21 cellular contexts compared by ENCODE assay signal in the genomic region with DNA sequence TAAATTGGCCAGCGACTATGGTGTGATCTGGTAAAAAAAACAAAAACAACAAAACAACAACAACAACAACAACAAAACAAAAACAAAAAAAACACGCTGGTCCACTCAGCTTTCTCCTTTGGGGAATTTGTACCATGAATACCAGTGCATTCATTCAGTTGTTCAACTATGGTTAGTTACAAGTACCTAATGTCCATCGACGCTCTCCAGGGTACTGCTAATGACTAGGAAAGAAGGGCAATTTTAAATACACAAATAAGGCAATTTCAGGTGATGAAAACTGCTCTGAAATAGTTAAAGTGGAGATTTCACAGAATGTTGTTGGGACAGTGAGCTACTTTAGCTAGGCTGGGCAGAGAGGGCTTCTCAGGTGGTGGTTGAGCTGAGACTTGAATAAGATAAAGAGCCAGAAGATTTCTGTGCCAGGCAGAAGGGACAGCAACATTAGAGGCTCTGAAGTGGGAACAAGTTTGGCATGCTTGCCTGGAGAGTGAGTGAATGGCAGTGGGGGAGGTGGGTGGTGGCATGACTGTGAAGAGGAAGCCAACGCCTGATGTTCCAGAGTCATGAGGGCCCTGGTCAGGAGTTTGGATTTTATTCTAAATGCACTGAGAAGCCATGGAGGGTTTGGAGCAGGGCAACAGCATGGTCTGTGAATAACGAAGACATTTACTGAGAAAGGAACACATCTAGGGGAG. TPM values are rescaled to one million over a fixed set of nuclear protein-coding genes. Genes with fewer than 3 reads are reported as not detected.
DNase-seq lines count a peak whose midpoint lies in the region; ATAC-seq and TF ChIP-seq lines count a peak whose summit lies in the region.
"Had no signal": no experiment of that assay in that cellular context is flagged by ENCODE, and none has a peak within 500 bp of the region (broad histone marks: within the 10 kb centered on the region; RNA-seq: fewer than 3 reads in every experiment).

No MANE protein-coding gene starts in this region.

- no peaks in the 10 kb centered on the region for H3K9me2 ChIP-seq in SK-N-SH

- CTCF ChIA-PET in SK-N-SH (lab: Yijun Ruan, JAX), result interaction anchor here (1.3 kb wide), 1 partner anchor 12 kb away, joined by 8 read pairs; no protein-coding TSS in a partner anchor
- CTCF ChIA-PET in HEK293 (lab: Yijun Ruan, JAX), result no interaction called here

- H4K20me1 ChIP-seq in SK-N-SH (ENCODE audit: insufficient read depth), result no peaks in the 10 kb centered on the region

- POLR2A ChIA-PET in SK-N-SH (lab: Yijun Ruan, JAX), result no interaction called here
- POLR2A ChIA-PET in HEK293 (lab: Yijun Ruan, JAX), result no interaction called here

- H3K27ac ChIP-seq in SK-N-SH (ENCODE audit: low read depth in 2 of 2, low read length in 1 of 2) (no peak overlapping the region), HEK293 (ENCODE audit: extremely low read depth, low read depth, low read length) (no peak overlapping the region)
- H3K27ac ChIP-seq: 22Rv1, SJCRH30 had no signal

- no peak for TF ChIP-seq CTCF in SK-N-SH (IDR thresholded peaks at IDR 0.05)
- no peak for TF ChIP-seq CTCF in HEK293 (tag by site-specific recombination; IDR thresholded peaks at IDR 0.05)
- TF ChIP-seq CTCF in choroid plexus epithelial cell (conservative IDR thresholded peaks at IDR 0.05; ENCODE audit: low read depth, low read length), result no peak

- H3K4me1 ChIP-seq in SK-N-SH (ENCODE audit: control insufficient read depth in 1 of 2, insufficient read depth in 2 of 2, low read depth in 1 of 2, low read length in 1 of 2), result peaks cover 0 to 3% of the 10 kb centered on the region in 2 experiments; a peak in 1 of 4 replicates
- no peaks in the 10 kb centered on the region for H3K4me1 ChIP-seq in HEK293 (ENCODE audit: control insufficient read depth, insufficient read depth, low read length)
- H3K4me1 ChIP-seq: Caco-2, SJCRH30 had no signal

- no peaks in the 10 kb centered on the region for H3K27me3 ChIP-seq in SK-N-SH (ENCODE audit: insufficient read depth)
- H3K27me3 ChIP-seq: SJCRH30 had no signal

- DNase-seq in SK-N-SH, result no peak
- DNase-seq in choroid plexus epithelial cell (ENCODE audit: low read depth), result peak; percentile 28
- peak; percentile 24 for DNase-seq in myocyte (ENCODE audit: low read depth)
- no peak for DNase-seq in mesenteric fat pad (ENCODE audit: low spot score)
- DNase-seq in AML-193 (lab: John Stamatoyannopoulos, UW), result no peak
- DNase-seq: Caco-2; CD4-positive, alpha-beta T cell; EL; HFFc6; KG1; MV-4-11; NCI-H1694 treated with DMSO at 0.1 percent for 48 hours; NCI-H2107; NCI-H510A treated with DMSO at 0.1 percent for 48 hours; NCI-H774; RPMI8226; SJCRH30 had no signal

- H3K36me3 ChIP-seq in SK-N-SH (replicated peaks in 1 of 2; ENCODE audit: control insufficient read depth in 1 of 2, insufficient read depth in 2 of 2, low read length in 1 of 2), result no peaks in the 10 kb centered on the region
- H3K36me3 ChIP-seq in HEK293 (ENCODE audit: control insufficient read depth in 2 of 2, insufficient read depth in 1 of 2, low read length in 2 of 2), result no peaks in the 10 kb centered on the region
- H3K36me3 ChIP-seq: SJCRH30 had no signal

- no peaks in the 10 kb centered on the region for H3K79me2 ChIP-seq in SK-N-SH (ENCODE audit: insufficient read depth)

- TF ChIP-seq EP300 in SK-N-SH (IDR thresholded peaks at IDR 0.05; ENCODE audit: borderline replicate concordance in 1 of 2, low read depth in 1 of 2, low read length in 1 of 2), result no peak

- H3K9me3 ChIP-seq in SK-N-SH, result no peaks in the 10 kb centered on the region
- no peaks in the 10 kb centered on the region for H3K9me3 ChIP-seq in HEK293 (ENCODE audit: control insufficient read depth, insufficient read depth, low read depth, low read length)
- H3K9me3 ChIP-seq: Caco-2, SJCRH30 had no signal

- H3K4me3 ChIP-seq in SK-N-SH (ENCODE audit: low read depth in 2 of 2, low read length in 1 of 2), result no peak overlapping the region
- no peak overlapping the region for H3K4me3 ChIP-seq in HEK293 (ENCODE audit: low read depth, low read length)
- no peak overlapping the region for H3K4me3 ChIP-seq in choroid plexus epithelial cell (ENCODE audit: low read depth, low read length)
- H3K4me3 ChIP-seq: SJCRH30 had no signal

- no peak overlapping the region for H3K9ac ChIP-seq in SK-N-SH

- H2AFZ ChIP-seq in SK-N-SH (ENCODE audit: low read depth), result no peak overlapping the region

- no peak for ATAC-seq in SK-N-SH treated with all-trans-retinoic acid at 6 μM for 48 hours
- no peak for ATAC-seq in GM21528 (IDR thresholded peaks at IDR 0.05; ENCODE audit: low FRiP score, unreplicated experiment)

- TF ChIP-seq RAD21 in SK-N-SH (IDR thresholded peaks at IDR 0.05; ENCODE audit: low read length), result no peak

- H3F3A ChIP-seq in SK-N-SH (replicated peaks; ENCODE audit: insufficient read depth), result peaks cover 8% of the 10 kb centered on the region

- WGBS in SK-N-SH (ENCODE audit: low lambda C conversion rate), result 83% methylated on average over 6 of the region's 6 CpGs

- H3K4me2 ChIP-seq in SK-N-SH, result no peak overlapping the region

TF ChIP-seq in SK-N-SH treated with all-trans-retinoic acid at 6 μM for 48 hours, 23 proteins besides CTCF, POLR2A, EP300 and RAD21:
- TF ChIP-seq, protein P1, sequence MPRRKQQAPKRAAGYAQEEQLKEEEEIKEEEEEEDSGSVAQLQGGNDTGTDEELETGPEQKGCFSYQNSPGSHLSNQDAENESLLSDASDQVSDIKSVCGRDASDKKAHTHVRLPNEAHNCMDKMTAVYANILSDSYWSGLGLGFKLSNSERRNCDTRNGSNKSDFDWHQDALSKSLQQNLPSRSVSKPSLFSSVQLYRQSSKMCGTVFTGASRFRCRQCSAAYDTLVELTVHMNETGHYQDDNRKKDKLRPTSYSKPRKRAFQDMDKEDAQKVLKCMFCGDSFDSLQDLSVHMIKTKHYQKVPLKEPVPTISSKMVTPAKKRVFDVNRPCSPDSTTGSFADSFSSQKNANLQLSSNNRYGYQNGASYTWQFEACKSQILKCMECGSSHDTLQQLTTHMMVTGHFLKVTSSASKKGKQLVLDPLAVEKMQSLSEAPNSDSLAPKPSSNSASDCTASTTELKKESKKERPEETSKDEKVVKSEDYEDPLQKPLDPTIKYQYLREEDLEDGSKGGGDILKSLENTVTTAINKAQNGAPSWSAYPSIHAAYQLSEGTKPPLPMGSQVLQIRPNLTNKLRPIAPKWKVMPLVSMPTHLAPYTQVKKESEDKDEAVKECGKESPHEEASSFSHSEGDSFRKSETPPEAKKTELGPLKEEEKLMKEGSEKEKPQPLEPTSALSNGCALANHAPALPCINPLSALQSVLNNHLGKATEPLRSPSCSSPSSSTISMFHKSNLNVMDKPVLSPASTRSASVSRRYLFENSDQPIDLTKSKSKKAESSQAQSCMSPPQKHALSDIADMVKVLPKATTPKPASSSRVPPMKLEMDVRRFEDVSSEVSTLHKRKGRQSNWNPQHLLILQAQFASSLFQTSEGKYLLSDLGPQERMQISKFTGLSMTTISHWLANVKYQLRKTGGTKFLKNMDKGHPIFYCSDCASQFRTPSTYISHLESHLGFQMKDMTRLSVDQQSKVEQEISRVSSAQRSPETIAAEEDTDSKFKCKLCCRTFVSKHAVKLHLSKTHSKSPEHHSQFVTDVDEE (CRISPR knock-in tag; IDR thresholded peaks at IDR 0.05), result no peak
- TF ChIP-seq GLIS3 (CRISPR knock-in tag; IDR thresholded peaks at IDR 0.05), result no peak

TF ChIP-seq in HEK293, 187 proteins besides CTCF, POLR2A, EP300 and RAD21:
- no peak for TF ChIP-seq ZNF791 (tag by site-specific recombination; IDR thresholded peaks at IDR 0.05)
- TF ChIP-seq ZNF248 (tag by site-specific recombination; IDR thresholded peaks at IDR 0.05), result no peak
- TF ChIP-seq, protein P2, sequence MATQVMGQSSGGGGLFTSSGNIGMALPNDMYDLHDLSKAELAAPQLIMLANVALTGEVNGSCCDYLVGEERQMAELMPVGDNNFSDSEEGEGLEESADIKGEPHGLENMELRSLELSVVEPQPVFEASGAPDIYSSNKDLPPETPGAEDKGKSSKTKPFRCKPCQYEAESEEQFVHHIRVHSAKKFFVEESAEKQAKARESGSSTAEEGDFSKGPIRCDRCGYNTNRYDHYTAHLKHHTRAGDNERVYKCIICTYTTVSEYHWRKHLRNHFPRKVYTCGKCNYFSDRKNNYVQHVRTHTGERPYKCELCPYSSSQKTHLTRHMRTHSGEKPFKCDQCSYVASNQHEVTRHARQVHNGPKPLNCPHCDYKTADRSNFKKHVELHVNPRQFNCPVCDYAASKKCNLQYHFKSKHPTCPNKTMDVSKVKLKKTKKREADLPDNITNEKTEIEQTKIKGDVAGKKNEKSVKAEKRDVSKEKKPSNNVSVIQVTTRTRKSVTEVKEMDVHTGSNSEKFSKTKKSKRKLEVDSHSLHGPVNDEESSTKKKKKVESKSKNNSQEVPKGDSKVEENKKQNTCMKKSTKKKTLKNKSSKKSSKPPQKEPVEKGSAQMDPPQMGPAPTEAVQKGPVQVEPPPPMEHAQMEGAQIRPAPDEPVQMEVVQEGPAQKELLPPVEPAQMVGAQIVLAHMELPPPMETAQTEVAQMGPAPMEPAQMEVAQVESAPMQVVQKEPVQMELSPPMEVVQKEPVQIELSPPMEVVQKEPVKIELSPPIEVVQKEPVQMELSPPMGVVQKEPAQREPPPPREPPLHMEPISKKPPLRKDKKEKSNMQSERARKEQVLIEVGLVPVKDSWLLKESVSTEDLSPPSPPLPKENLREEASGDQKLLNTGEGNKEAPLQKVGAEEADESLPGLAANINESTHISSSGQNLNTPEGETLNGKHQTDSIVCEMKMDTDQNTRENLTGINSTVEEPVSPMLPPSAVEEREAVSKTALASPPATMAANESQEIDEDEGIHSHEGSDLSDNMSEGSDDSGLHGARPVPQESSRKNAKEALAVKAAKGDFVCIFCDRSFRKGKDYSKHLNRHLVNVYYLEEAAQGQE (tag by site-specific recombination; IDR thresholded peaks at IDR 0.05), result peak; percentile 90
- TF ChIP-seq, protein P3, sequence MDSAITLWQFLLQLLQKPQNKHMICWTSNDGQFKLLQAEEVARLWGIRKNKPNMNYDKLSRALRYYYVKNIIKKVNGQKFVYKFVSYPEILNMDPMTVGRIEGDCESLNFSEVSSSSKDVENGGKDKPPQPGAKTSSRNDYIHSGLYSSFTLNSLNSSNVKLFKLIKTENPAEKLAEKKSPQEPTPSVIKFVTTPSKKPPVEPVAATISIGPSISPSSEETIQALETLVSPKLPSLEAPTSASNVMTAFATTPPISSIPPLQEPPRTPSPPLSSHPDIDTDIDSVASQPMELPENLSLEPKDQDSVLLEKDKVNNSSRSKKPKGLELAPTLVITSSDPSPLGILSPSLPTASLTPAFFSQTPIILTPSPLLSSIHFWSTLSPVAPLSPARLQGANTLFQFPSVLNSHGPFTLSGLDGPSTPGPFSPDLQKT (IDR thresholded peaks at IDR 0.05; ENCODE audit: borderline replicate concordance, low read depth, low read length), result no peak
- no peak for TF ChIP-seq KLF7 (tag by site-specific recombination; IDR thresholded peaks at IDR 0.05; ENCODE audit: borderline replicate concordance)

RNA-seq across cellular contexts. Expression of a gene that starts 45.8 kb away (rescaled TPM):
- polyA plus RNA-seq in SK-N-SH (2012; rRNA removed), result 17.5 and 18.2 TPM in 2 replicates
- 41.8 and 54.8 TPM in 2 replicates for polyA plus RNA-seq in SK-N-SH (2012; cell fraction: cytosol; rRNA removed)
- 7.7 and 17.3 TPM in 2 replicates for polyA plus RNA-seq in SK-N-SH (2012; cell fraction: nucleus; rRNA removed)
- 16.7 and 19.6 TPM in 2 replicates for total RNA-seq in myocyte
- 84.4 TPM for polyA plus RNA-seq in myocyte (2012)
- 175 TPM for total RNA-seq in mesenteric fat pad

Comparison
In these comparisons a context has a peak if more than half of its experiments do, and no peak if none do; other contexts are left out.
1. DNase-seq: peak in choroid plexus epithelial cell (single experiment) and myocyte (single experiment); none in SK-N-SH (single experiment), mesenteric fat pad (single experiment) and AML-193 (0 of 2).